Comparison of ENCODE assay signal across 14 cellular contexts in genomic region chr15:99202176-99202552, GRCh38. TPM values are rescaled to one million over a fixed set of nuclear protein-coding genes. Genes with fewer than 3 reads are reported as not detected.
DNase-seq lines count a peak whose midpoint lies in the region; ATAC-seq and TF ChIP-seq lines count a peak whose summit lies in the region.
"Had no signal": no experiment of that assay in that cellular context is flagged by ENCODE, and none has a peak within 500 bp of the region (broad histone marks: within the 10 kb centered on the region; RNA-seq: fewer than 3 reads in every experiment).

No MANE protein-coding gene starts in this region.

- ATAC-seq in heart left ventricle: no peak
- ATAC-seq: A549, HepG2 had no signal

- no peaks in the 10 kb centered on the region for H3K27me3 Mint-ChIP-seq in mesothelial cell of epicardium (ENCODE audit: low read depth)

- H3K9ac ChIP-seq in colonic mucosa (ENCODE audit: low read depth in 2 of 2, low read length in 2 of 2): no peak overlapping the region

- 30 to 34% methylated on average over 2 of the region's 2 CpGs for WGBS in sigmoid colon, 2 donors
- WGBS in heart left ventricle, 4 donors: 47 to 78% (median 68%) methylated on average over 2 of the region's 2 CpGs

- H3K9me3 Mint-ChIP-seq in mesothelial cell of epicardium: peaks cover 32% of the 10 kb centered on the region
- H3K9me3 Mint-ChIP-seq: CD8-positive, alpha-beta memory T cell had no signal

- H3K36me3 ChIP-seq in sigmoid colon: peaks cover 0 to 15% (median 4%) of the 10 kb centered on the region in 4 donors
- peaks cover 0 to 42% (median 22%) of the 10 kb centered on the region in 9 donors for H3K36me3 ChIP-seq in heart left ventricle
- H3K36me3 ChIP-seq in colonic mucosa: no peaks in the 10 kb centered on the region
- H3K36me3 ChIP-seq in MG63: peaks cover 14% of the 10 kb centered on the region
- peaks cover 2% of the 10 kb centered on the region for H3K36me3 ChIP-seq in H7 (replicated peaks; ENCODE audit: control insufficient read depth, insufficient read depth, low read length)

- no peak for TF ChIP-seq EP300 in sigmoid colon (IDR thresholded peaks at IDR 0.05)

- in situ Hi-C loops in SK-MEL-5 (cut with HindIII; ENCODE audit: low pct_unique_long_range_greater_than_20kb, low sequenced_read_pairs): loop anchor here (10.0 kb wide), 1 partner anchor 97 kb away; the partner anchor contains the start of gene SYNM

- intact Hi-C loops in sigmoid colon (cut with DNase I) (no loop called here), heart left ventricle (cut with DNase I) (no loop called here), colonic mucosa (cut with DNase I) (no loop called here)

- H3K4me1 ChIP-seq in sigmoid colon (no peaks in the 10 kb centered on the region), heart left ventricle (no peaks in the 10 kb centered on the region), colonic mucosa (no peaks in the 10 kb centered on the region)
- H3K4me1 ChIP-seq: A549 had no signal

- H3K27me3 ChIP-seq in sigmoid colon (no peaks in the 10 kb centered on the region), heart left ventricle (no peaks in the 10 kb centered on the region), colonic mucosa (no peaks in the 10 kb centered on the region), MG63 (no peaks in the 10 kb centered on the region), H7 (ENCODE audit: control insufficient read depth, insufficient read depth, low read length) (no peaks in the 10 kb centered on the region)

- no peak overlapping the region for H3K4me3 Mint-ChIP-seq in mesothelial cell of epicardium
- H3K4me3 Mint-ChIP-seq: CD14-positive monocyte; CD8-positive, alpha-beta memory T cell had no signal

- TF ChIP-seq CTCF in mesothelial cell of epicardium (IDR thresholded peaks at IDR 0.05; ENCODE audit: unreplicated experiment) (no peak), sigmoid colon (IDR thresholded peaks at IDR 0.05) (no peak), heart left ventricle (IDR thresholded peaks at IDR 0.05) (no peak), colonic mucosa (IDR thresholded peaks at IDR 0.05) (no peak)

- no peak for TF ChIP-seq POLR2A in sigmoid colon (IDR thresholded peaks at IDR 0.05)
- TF ChIP-seq POLR2A in heart left ventricle (IDR thresholded peaks at IDR 0.05): no peak

- DNase-seq in LoVo (ENCODE audit: low spot score): peak; percentile 20
- peak; percentile 65 for DNase-seq in SK-MEL-5 (ENCODE audit: low read depth, low spot score)
- no peak for DNase-seq in mesothelial cell of epicardium (ENCODE audit: low spot score in 2 of 2, unreplicated experiment in 2 of 2)
- DNase-seq in sigmoid colon: no peak
- DNase-seq in heart left ventricle: no peak
- DNase-seq in colonic mucosa: no peak
- no peak for DNase-seq in MG63
- DNase-seq in H7: no peak
- DNase-seq: CD8-positive, alpha-beta memory T cell; DMS53; GF-D8 had no signal

- H3K4me1 Mint-ChIP-seq in mesothelial cell of epicardium: peaks cover 8% of the 10 kb centered on the region
- H3K4me1 Mint-ChIP-seq: CD14-positive monocyte; CD8-positive, alpha-beta memory T cell had no signal

- no peaks in the 10 kb centered on the region for H3K9me3 ChIP-seq in sigmoid colon
- no peaks in the 10 kb centered on the region for H3K9me3 ChIP-seq in heart left ventricle
- H3K9me3 ChIP-seq in colonic mucosa: no peaks in the 10 kb centered on the region
- H3K9me3 ChIP-seq in MG63: no peaks in the 10 kb centered on the region

- H3K4me3 ChIP-seq in sigmoid colon (no peak overlapping the region), heart left ventricle (no peak overlapping the region), colonic mucosa (no peak overlapping the region), MG63 (no peak overlapping the region), H7 (ENCODE audit: insufficient read depth, low read depth, low read length) (no peak overlapping the region)
- H3K4me3 ChIP-seq: A549 had no signal

- H3K36me3 Mint-ChIP-seq in mesothelial cell of epicardium: peaks cover 39% of the 10 kb centered on the region
- H3K36me3 Mint-ChIP-seq: CD8-positive, alpha-beta memory T cell had no signal

- peak overlapping the region; percentile 61 for H3K27ac Mint-ChIP-seq in mesothelial cell of epicardium
- H3K27ac Mint-ChIP-seq: CD14-positive monocyte had no signal

- H3K27ac ChIP-seq in sigmoid colon: peak overlapping the region in 3 of 4 donors; percentile 11 to 40 (median 27)
- no peak overlapping the region for H3K27ac ChIP-seq in heart left ventricle
- no peak overlapping the region for H3K27ac ChIP-seq in colonic mucosa
- H3K27ac ChIP-seq: A549 had no signal

RNA-seq across cellular contexts. Expression of gene TTC23, which starts 47.2 kb away (rescaled TPM):
- total RNA-seq in SK-MEL-5 (2014; rRNA removed; shearing (Covaris generic)): 14.1 and 16.0 TPM in 2 replicates
- polyA plus RNA-seq in SK-MEL-5 (2015; cell fraction: cytosol; rRNA removed): 12.4 and 18.5 TPM in 2 replicates
- 26.2 and 44.6 TPM in 2 replicates for polyA plus RNA-seq in SK-MEL-5 (2015; cell fraction: nucleus; rRNA removed)
- total RNA-seq in mesothelial cell of epicardium: 32.3 to 34.6 TPM (median 34.0 TPM) in 3 replicates
- total RNA-seq in sigmoid colon: 10 to 100 TPM; 19.9 to 33.0 (median 24.8) TPM
- polyA plus RNA-seq in sigmoid colon: 1 to 10 TPM; 5.5 to 8.2 (median 7.2) TPM
- 10 to 100 TPM in 8 of 9 donors, 1 to 10 TPM in 1; 9.3 to 19.5 (median 12.4) TPM for total RNA-seq in heart left ventricle
- 1 to 10 TPM; 5.7 to 8.9 TPM for polyA plus RNA-seq in heart left ventricle
- 10 to 100 TPM; 14.1 to 19.3 TPM for total RNA-seq in colonic mucosa
- 6.7 and 12.2 TPM in 2 replicates for total RNA-seq in MG63 (2014; rRNA removed; shearing (Covaris generic); ENCODE audit: low replicate concordance)
- 21.2 and 30.7 TPM in 2 replicates for total RNA-seq in H7 (2014; rRNA removed; shearing (Covaris generic))

RNA-seq across cellular contexts. Expression of gene LRRC28, which starts 49.1 kb away (rescaled TPM):
- 30.5 and 30.7 TPM in 2 replicates for total RNA-seq in SK-MEL-5 (2014; rRNA removed; shearing (Covaris generic))
- polyA plus RNA-seq in SK-MEL-5 (2015; cell fraction: cytosol; rRNA removed): 22.4 and 28.0 TPM in 2 replicates
- polyA plus RNA-seq in SK-MEL-5 (2015; cell fraction: nucleus; rRNA removed): 37.2 and 37.5 TPM in 2 replicates
- 29.3 to 30.2 TPM (median 29.8 TPM) in 3 replicates for total RNA-seq in mesothelial cell of epicardium
- 10 to 100 TPM; 23.1 to 52.3 (median 25.6) TPM for total RNA-seq in sigmoid colon
- 10 to 100 TPM; 13.6 to 27.0 (median 22.2) TPM for polyA plus RNA-seq in sigmoid colon
- total RNA-seq in heart left ventricle: 10 to 100 TPM; 16.0 to 28.6 (median 21.3) TPM
- polyA plus RNA-seq in heart left ventricle: 10 to 100 TPM in 1 of 2 donors, 1 to 10 TPM in 1; 5.1 to 13.2 TPM
- total RNA-seq in colonic mucosa: 10 to 100 TPM; 27.2 to 28.4 TPM
- total RNA-seq in MG63 (2014; rRNA removed; shearing (Covaris generic); ENCODE audit: low replicate concordance): 14.3 and 32.9 TPM in 2 replicates
- 25.0 and 26.8 TPM in 2 replicates for total RNA-seq in H7 (2014; rRNA removed; shearing (Covaris generic))

Comparison
In these comparisons a context has a peak if more than half of its experiments do, and no peak if none do; other contexts are left out.
1. DNase-seq: peak in LoVo (single experiment) and SK-MEL-5 (single experiment); none in mesothelial cell of epicardium (0 of 2), sigmoid colon (single experiment), heart left ventricle (0 of 5), colonic mucosa (single experiment), MG63 (single experiment) and H7 (single experiment).
2. H3K27ac ChIP-seq: peak in sigmoid colon (3 of 4); none in heart left ventricle (0 of 12) and colonic mucosa (single experiment).